Comparison of ENCODE assay signal across 1 cellular context in genomic region chr1:11299225-11299574, GRCh38.
TF ChIP-seq lines count a peak whose summit lies in the region.

No MANE protein-coding gene starts in this region.

TF ChIP-seq in K562, 482 proteins besides CTCF, POLR2A, EP300 and RAD21:
- TF ChIP-seq ZNF263 (CRISPR knock-in tag; IDR thresholded peaks at IDR 0.05; ENCODE audit: borderline replicate concordance) (peak; percentile 16; the same call in 1 of the 2 replicates), NUFIP1 (IDR thresholded peaks at IDR 0.05; ENCODE audit: partially characterized antibody) (no peak)
